10 cellular contexts compared by ENCODE assay signal in genomic region chr7:13991791-13992620, GRCh38. TPM values are rescaled to one million over a fixed set of nuclear protein-coding genes. Genes with fewer than 3 reads are reported as not detected.
DNase-seq lines count a peak whose midpoint lies in the region; ATAC-seq, FAIRE-seq and TF ChIP-seq lines count a peak whose summit lies in the region.
"Had no signal": no experiment of that assay in that cellular context is flagged by ENCODE, and none has a peak within 500 bp of the region (broad histone marks: within the 10 kb centered on the region; RNA-seq: fewer than 3 reads in every experiment).

No MANE protein-coding gene starts in this region.

- peak; percentile 24 for ATAC-seq in thoracic aorta (ENCODE audit: insufficient number of reproducible peaks, low FRiP score, low read depth)
- no peak for ATAC-seq in activated CD8-positive, alpha-beta memory T cell treated with anti-CD3 and anti-CD28 coated beads, Interleukin-2, amount 10 ng/mL, durations not matched to agents 7 days and 5 days

- DNase-seq in NCI-H1092 treated with DMSO at 0.1 percent for 48 hours (lab: John Stamatoyannopoulos, UW) (peak; percentile 60), NCI-H1092 (lab: John Stamatoyannopoulos, UW) (no peak), astrocyte of the spinal cord (ENCODE audit: low read depth, low spot score) (no peak), thoracic aorta (ENCODE audit: low spot score) (no peak), GF-D8 (lab: John Stamatoyannopoulos, UW) (no peak), NCI-H146 (lab: John Stamatoyannopoulos, UW) (no peak)
- DNase-seq in activated CD8-positive, alpha-beta memory T cell treated with anti-CD3 and anti-CD28 coated beads, Interleukin-2, amount 10 ng/mL, durations not matched to agents 7 days and 5 days: no peak

- H3K9me3 ChIP-seq in thoracic aorta: no peaks in the 10 kb centered on the region

- H3K4me1 ChIP-seq in thoracic aorta (ENCODE audit: control insufficient read depth in 1 of 2, low read depth in 2 of 2): peaks cover 9% of the 10 kb centered on the region in 2 donors

- H3K27me3 Mint-ChIP-seq in activated CD8-positive, alpha-beta memory T cell treated with anti-CD3 and anti-CD28 coated beads, Interleukin-2, amount 10 ng/mL, durations not matched to agents 7 days and 5 days: peaks cover 3% of the 10 kb centered on the region
- H3K27me3 Mint-ChIP-seq: IgD-negative memory B cell had no signal

- H3K4me3 Mint-ChIP-seq in activated CD8-positive, alpha-beta memory T cell treated with anti-CD3 and anti-CD28 coated beads, Interleukin-2, amount 10 ng/mL, durations not matched to agents 7 days and 5 days: no peak overlapping the region
- H3K4me3 Mint-ChIP-seq: dendritic cell treated with granulocyte-macrophage colony-stimulating factor and Interleukin-4, amounts not matched to agents 40 ng/mL and 50 ng/mL, for 4 days; IgD-negative memory B cell had no signal

- H3K4me3 ChIP-seq in astrocyte of the spinal cord (ENCODE audit: low read depth, low read length) (peak overlapping the region; percentile 40), thoracic aorta (peak overlapping the region; percentile 81)

- no peaks in the 10 kb centered on the region for H3K4me1 Mint-ChIP-seq in activated CD8-positive, alpha-beta memory T cell treated with anti-CD3 and anti-CD28 coated beads, Interleukin-2, amount 10 ng/mL, durations not matched to agents 7 days and 5 days
- H3K4me1 Mint-ChIP-seq: IgD-negative memory B cell had no signal

- H3K36me3 ChIP-seq in thoracic aorta: no peaks in the 10 kb centered on the region

- in situ Hi-C loops in astrocyte of the spinal cord (cut with HindIII; ENCODE audit: low sequenced_read_pairs): no loop called here

- TF ChIP-seq CTCF in astrocyte of the spinal cord (IDR thresholded peaks at IDR 0.05; ENCODE audit: low read depth, low read length): no peak
- TF ChIP-seq CTCF in thoracic aorta (IDR thresholded peaks at IDR 0.05): no peak

- H3K27me3 ChIP-seq in thoracic aorta (replicated peaks; ENCODE audit: insufficient read depth): no peaks in the 10 kb centered on the region

- H3K9me3 Mint-ChIP-seq in activated CD8-positive, alpha-beta memory T cell treated with anti-CD3 and anti-CD28 coated beads, Interleukin-2, amount 10 ng/mL, durations not matched to agents 7 days and 5 days (ENCODE audit: low read depth): no peaks in the 10 kb centered on the region
- H3K9me3 Mint-ChIP-seq: dendritic cell treated with granulocyte-macrophage colony-stimulating factor and Interleukin-4, amounts not matched to agents 40 ng/mL and 50 ng/mL, for 4 days had no signal

- H3K27ac ChIP-seq in thoracic aorta: peak overlapping the region; percentile 63 to 89

- H3K27ac Mint-ChIP-seq in activated CD8-positive, alpha-beta memory T cell treated with anti-CD3 and anti-CD28 coated beads, Interleukin-2, amount 10 ng/mL, durations not matched to agents 7 days and 5 days: no peak overlapping the region
- H3K27ac Mint-ChIP-seq: dendritic cell treated with granulocyte-macrophage colony-stimulating factor and Interleukin-4, amounts not matched to agents 40 ng/mL and 50 ng/mL, for 4 days; IgD-negative memory B cell had no signal

- CTCF ChIA-PET in activated CD8-positive, alpha-beta memory T cell treated with anti-CD3 and anti-CD28 coated beads, Interleukin-2, amount 10 ng/mL, durations not matched to agents 7 days and 5 days (lab: Charles Lee): interaction anchor here (0.7 to 1.6 kb wide), 4 partner anchors 10 to 91 kb away, joined by 3 to 6 read pairs (median 4); no protein-coding TSS in a partner anchor

- no peaks in the 10 kb centered on the region for H3K36me3 Mint-ChIP-seq in activated CD8-positive, alpha-beta memory T cell treated with anti-CD3 and anti-CD28 coated beads, Interleukin-2, amount 10 ng/mL, durations not matched to agents 7 days and 5 days
- H3K36me3 Mint-ChIP-seq: IgD-negative memory B cell had no signal

- FAIRE-seq in islet of Langerhans (lab: Jason Lieb, UNC): peak; percentile 77

RNA-seq across cellular contexts. Expression of gene ETV1, which starts 2.5 kb away (rescaled TPM):
- total RNA-seq in thoracic aorta: 1 to 10 TPM; 5.9 to 8.7 TPM
- total RNA-seq in activated CD8-positive, alpha-beta memory T cell treated with anti-CD3 and anti-CD28 coated beads, Interleukin-2, amount 10 ng/mL, durations not matched to agents 7 days and 5 days: 1 to 10 TPM in 1 of 2 experiments, under 1 TPM in 1; 0.61 to 1.9 TPM
